ENCODE assay signal across 1 cellular context in the genomic region with DNA sequence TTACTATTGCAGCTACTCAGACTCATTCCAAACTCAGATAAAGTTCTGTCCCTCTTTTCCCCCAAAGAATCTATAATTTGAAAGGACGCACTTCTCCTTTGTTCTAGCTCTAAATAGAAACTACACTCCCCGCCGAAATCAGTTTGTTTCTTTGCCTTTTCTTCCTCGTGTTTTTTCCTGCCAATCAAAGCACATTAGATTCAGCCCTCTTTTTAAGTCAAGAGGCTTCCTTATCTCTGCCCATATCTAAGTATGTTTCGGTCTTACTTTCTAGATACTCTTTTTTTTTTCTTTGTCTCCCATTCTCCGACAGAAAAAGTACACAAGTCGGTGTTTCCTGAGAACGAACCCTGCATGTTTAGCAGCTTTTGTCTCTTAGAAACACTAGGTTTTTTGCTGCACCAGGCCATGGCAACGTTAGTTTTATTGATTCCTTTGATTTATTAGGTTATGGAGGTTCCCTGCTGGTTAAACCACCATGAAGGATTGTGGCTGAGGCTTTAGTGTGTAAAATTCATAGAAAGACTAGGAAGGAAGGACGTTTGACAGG.
TF ChIP-seq lines count a peak whose summit lies in the region.

No MANE protein-coding gene starts in this region.

TF ChIP-seq in K562, 482 proteins besides CTCF, POLR2A, EP300 and RAD21 (continued from another document):
- TF ChIP-seq, protein P1, sequence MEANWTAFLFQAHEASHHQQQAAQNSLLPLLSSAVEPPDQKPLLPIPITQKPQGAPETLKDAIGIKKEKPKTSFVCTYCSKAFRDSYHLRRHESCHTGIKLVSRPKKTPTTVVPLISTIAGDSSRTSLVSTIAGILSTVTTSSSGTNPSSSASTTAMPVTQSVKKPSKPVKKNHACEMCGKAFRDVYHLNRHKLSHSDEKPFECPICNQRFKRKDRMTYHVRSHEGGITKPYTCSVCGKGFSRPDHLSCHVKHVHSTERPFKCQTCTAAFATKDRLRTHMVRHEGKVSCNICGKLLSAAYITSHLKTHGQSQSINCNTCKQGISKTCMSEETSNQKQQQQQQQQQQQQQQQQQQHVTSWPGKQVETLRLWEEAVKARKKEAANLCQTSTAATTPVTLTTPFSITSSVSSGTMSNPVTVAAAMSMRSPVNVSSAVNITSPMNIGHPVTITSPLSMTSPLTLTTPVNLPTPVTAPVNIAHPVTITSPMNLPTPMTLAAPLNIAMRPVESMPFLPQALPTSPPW (CRISPR knock-in tag; IDR thresholded peaks at IDR 0.05), result no peak
- no peak for TF ChIP-seq IRF2 (CRISPR knock-in tag; IDR thresholded peaks at IDR 0.05)
